8 cellular contexts compared by ENCODE assay signal in genomic region chr15:43225201-43225949, GRCh38. TPM values are rescaled to one million over a fixed set of nuclear protein-coding genes. Genes with fewer than 3 reads are reported as not detected.
A peak's percentile ranks its signal among the peaks of the same experiment; 100 is the strongest.
DNase-seq lines count a peak whose midpoint lies in the region; ATAC-seq, FAIRE-seq and TF ChIP-seq lines count a peak whose summit lies in the region.

No MANE protein-coding gene starts in this region.

- FAIRE-seq in HTR-8/SVneo (lab: Jason Lieb, UNC): no peak

- H3K4me1 Mint-ChIP-seq in activated naive CD8-positive, alpha-beta T cell (ENCODE audit: low read depth): peaks cover 8% of the 10 kb centered on the region

- 47% methylated on average over 16 of the region's 16 CpGs for whole genome bisulfite sequencing in prostate gland

- intact Hi-C loops in prostate gland (cut with DNase I): loop anchor here (1.0 kb wide), 1 partner anchor 59 kb away; no protein-coding TSS in a partner anchor

- H3K4me3 ChIP-seq in Peyer's patch (no peak overlapping the region), cardiac muscle cell (no peak overlapping the region), prostate gland (no peak overlapping the region)

- H3K9me3 ChIP-seq in Peyer's patch: no peaks in the 10 kb centered on the region
- H3K9me3 ChIP-seq in cardiac muscle cell (ENCODE audit: low read depth): no peaks in the 10 kb centered on the region
- no peaks in the 10 kb centered on the region for H3K9me3 ChIP-seq in prostate gland

- H3K4me1 ChIP-seq in Peyer's patch (no peaks in the 10 kb centered on the region), cardiac muscle cell (ENCODE audit: low read depth) (peaks cover 6% of the 10 kb centered on the region), prostate gland (replicated peaks) (no peaks in the 10 kb centered on the region)

- DNase-seq in EH (ENCODE audit: low read depth) (peak; percentile 69), HTR-8/SVneo (ENCODE audit: insufficient read length, low spot score) (peak; percentile 74), Peyer's patch (peak in 2 of 3 donors; percentile 39 to 61), cardiac muscle cell (ENCODE audit: low read depth in 1 of 2, low spot score in 1 of 2) (peak; percentile 67 to 78), prostate gland (ENCODE audit: low spot score) (peak; percentile 69)

- no peaks in the 10 kb centered on the region for H3K36me3 Mint-ChIP-seq in activated naive CD8-positive, alpha-beta T cell

- H3K4me3 Mint-ChIP-seq in activated naive CD8-positive, alpha-beta T cell: peak overlapping the region; percentile 47

- TF ChIP-seq POLR2A in Peyer's patch (IDR thresholded peaks at IDR 0.05) (no peak), prostate gland (IDR thresholded peaks at IDR 0.05) (no peak)

- H3K36me3 ChIP-seq in Peyer's patch (no peaks in the 10 kb centered on the region), cardiac muscle cell (no peaks in the 10 kb centered on the region), prostate gland (no peaks in the 10 kb centered on the region)

- no peak overlapping the region for H3K27ac Mint-ChIP-seq in activated naive CD8-positive, alpha-beta T cell

- no peaks in the 10 kb centered on the region for H3K9me3 Mint-ChIP-seq in activated naive CD8-positive, alpha-beta T cell (ENCODE audit: low read depth)

- H3K27me3 ChIP-seq in Peyer's patch (no peaks in the 10 kb centered on the region), cardiac muscle cell (no peaks in the 10 kb centered on the region), prostate gland (replicated peaks; ENCODE audit: insufficient read depth) (no peaks in the 10 kb centered on the region)

- peaks cover 5% of the 10 kb centered on the region for H3K27me3 Mint-ChIP-seq in activated naive CD8-positive, alpha-beta T cell

- ATAC-seq in HG03139 (IDR thresholded peaks at IDR 0.05; ENCODE audit: unreplicated experiment) (no peak), HG03469 (IDR thresholded peaks at IDR 0.05; ENCODE audit: unreplicated experiment) (no peak)

- peak; percentile 39 to 71 (median 63) for TF ChIP-seq CTCF in Peyer's patch (IDR thresholded peaks at IDR 0.05)
- peak; percentile 81 for TF ChIP-seq CTCF in cardiac muscle cell (IDR thresholded peaks at IDR 0.05; ENCODE audit: low read depth, low read length)
- TF ChIP-seq CTCF in prostate gland (IDR thresholded peaks at IDR 0.05): peak; percentile 19 to 85 (median 81)

- H3K27ac ChIP-seq in Peyer's patch: no peak overlapping the region
- no peak overlapping the region for H3K27ac ChIP-seq in cardiac muscle cell
- no peak overlapping the region for H3K27ac ChIP-seq in prostate gland

RNA-seq across cellular contexts. Expression of gene EPB42, which starts 4.6 kb away (rescaled TPM):
- total RNA-seq in Peyer's patch: not detected
- total RNA-seq in cardiac muscle cell: 0.12 and 0.39 TPM in 2 replicates
- polyA plus RNA-seq in cardiac muscle cell: 0.94 TPM in 1 of 2 replicates, not detected in the other
- 1 to 10 TPM in 1 of 2 donors, not detected in 1; 1.4 TPM for total RNA-seq in prostate gland

RNA-seq across cellular contexts. Expression of gene CCNDBP1, which starts 40.2 kb away (rescaled TPM):
- total RNA-seq in Peyer's patch: 10 to 100 TPM; 73.0 to 95.1 (median 83.5) TPM
- total RNA-seq in cardiac muscle cell: 77.4 and 117 TPM in 2 replicates
- 82.4 and 104 TPM in 2 replicates for polyA plus RNA-seq in cardiac muscle cell
- total RNA-seq in prostate gland: 10 to 100 TPM; 63.6 to 91.9 TPM

RNA-seq across cellular contexts. Expression of gene TGM5, which starts 41.4 kb away (rescaled TPM):
- total RNA-seq in Peyer's patch (not detected), cardiac muscle cell (not detected in 2 replicates), prostate gland (10 to 100 TPM in 1 of 2 donors, 1 to 10 TPM in 1; 1.6 to 11.3 TPM)
- not detected in 2 replicates for polyA plus RNA-seq in cardiac muscle cell
